8 cellular contexts compared by ENCODE assay signal in genomic region chr1:31413405-31414005, GRCh38. TPM values are rescaled to one million over a fixed set of nuclear protein-coding genes. Genes with fewer than 3 reads are reported as not detected.
DNase-seq lines count a peak whose midpoint lies in the region; ATAC-seq and TF ChIP-seq lines count a peak whose summit lies in the region.

No MANE protein-coding gene starts in this region.

- H3K4me3 ChIP-seq in DND-41 (ENCODE audit: low read depth in 1 of 2, low read length in 2 of 2): peak overlapping the region in 1 of 2 experiments; percentile 40; a peak in 2 of 4 replicates
- H3K4me3 ChIP-seq in SK-N-MC: peak overlapping the region; percentile 80
- H3K4me3 ChIP-seq in duodenal mucosa (ENCODE audit: low read depth in 1 of 2, low read length in 2 of 2): peak overlapping the region; percentile 82 to 90
- H3K4me3 ChIP-seq in lung: peak overlapping the region; percentile 57
- H3K4me3 ChIP-seq in thymus (ENCODE audit: low read length): peak overlapping the region; percentile 62

- peak overlapping the region; percentile 47; the same call in 1 of the 2 replicates for H3K9ac ChIP-seq in DND-41 (ENCODE audit: low read depth, low read length)
- H3K9ac ChIP-seq in SK-N-MC (ENCODE audit: insufficient read length): peak overlapping the region; percentile 60
- H3K9ac ChIP-seq in duodenal mucosa (ENCODE audit: low read depth in 1 of 2, low read length in 2 of 2): peak overlapping the region; percentile 69 to 90

- H3K27me3 ChIP-seq in DND-41 (ENCODE audit: insufficient read depth, low read length, poor library complexity) (peaks cover 40% of the 10 kb centered on the region), duodenal mucosa (ENCODE audit: control insufficient read depth in 1 of 2, insufficient read depth in 2 of 2, low read length in 2 of 2) (peaks cover 0 to 23% of the 10 kb centered on the region in 2 donors), lung (ENCODE audit: control insufficient read depth, insufficient read depth) (no peaks in the 10 kb centered on the region), thymus (ENCODE audit: control insufficient read depth, insufficient read depth) (peaks cover 39% of the 10 kb centered on the region)

- 0 out of 2 replicates have a peak overlapping the region, but pooled peaks have one; percentile 40 for H2AFZ ChIP-seq in DND-41 (ENCODE audit: low read depth, low read length)

- H3K9me3 ChIP-seq in DND-41 (ENCODE audit: insufficient read depth, low read length, severe bottlenecking): no peaks in the 10 kb centered on the region
- no peaks in the 10 kb centered on the region for H3K9me3 ChIP-seq in SK-N-MC (ENCODE audit: low read depth, low read length)
- no peaks in the 10 kb centered on the region for H3K9me3 ChIP-seq in duodenal mucosa (ENCODE audit: control insufficient read depth in 1 of 2, low read length in 2 of 2)
- peaks cover 0 to 2% of the 10 kb centered on the region in 2 donors for H3K9me3 ChIP-seq in lung (ENCODE audit: control insufficient read depth in 2 of 2, insufficient read depth in 1 of 2, low read length in 1 of 2)
- no peaks in the 10 kb centered on the region for H3K9me3 ChIP-seq in thymus (ENCODE audit: control insufficient read depth)

- H3K27ac ChIP-seq in DND-41 (ENCODE audit: low read length) (no peak overlapping the region), SK-N-MC (no peak overlapping the region), duodenal mucosa (ENCODE audit: low read depth, low read length) (peak overlapping the region; percentile 83), lung (ENCODE audit: low read depth in 1 of 2, low read length in 1 of 2) (peak overlapping the region; percentile 79 to 82), thymus (ENCODE audit: low read depth) (peak overlapping the region; percentile 69)

- H3K4me2 ChIP-seq in DND-41 (ENCODE audit: insufficient read depth, low read length): peak overlapping the region; percentile 67

- no peaks in the 10 kb centered on the region for H3K79me2 ChIP-seq in DND-41 (ENCODE audit: insufficient read depth, low read length)

- no peaks in the 10 kb centered on the region for H4K20me1 ChIP-seq in DND-41 (ENCODE audit: insufficient read depth, low read length)

- ATAC-seq in DND-41 (ENCODE audit: insufficient read depth, low read depth) (peak; percentile 52; the same call in 2 of the 3 replicates), HG03135 (IDR thresholded peaks at IDR 0.05; ENCODE audit: unreplicated experiment) (peak; percentile 24), lung (ENCODE audit: insufficient read depth, low FRiP score) (peak; percentile 76)

- WGBS in lung, 2 donors: 0 to 1% methylated on average over 53 to 56 of the region's 56 CpGs
- WGBS in thymus: under 1% methylated on average over 56 of the region's 56 CpGs

- H3K36me3 ChIP-seq in DND-41 (ENCODE audit: insufficient read depth, low read length) (no peaks in the 10 kb centered on the region), SK-N-MC (ENCODE audit: insufficient read depth, low read length) (no peaks in the 10 kb centered on the region), duodenal mucosa (ENCODE audit: control insufficient read depth in 1 of 2, insufficient read depth in 2 of 2, low read length in 2 of 2) (peaks cover 3 to 5% of the 10 kb centered on the region in 2 donors), lung (ENCODE audit: control insufficient read depth in 2 of 2, insufficient read depth in 2 of 2, low read length in 2 of 2) (no peaks in the 10 kb centered on the region), thymus (ENCODE audit: control insufficient read depth, insufficient read depth) (no peaks in the 10 kb centered on the region)

- TF ChIP-seq CTCF in DND-41 (IDR thresholded peaks at IDR 0.05; ENCODE audit: borderline replicate concordance, extremely low read depth, low read length, poor library complexity, severe bottlenecking) (no peak), lung (IDR thresholded peaks at IDR 0.05; ENCODE audit: control extremely low read depth, extremely low read depth) (no peak)

- peaks cover 12% of the 10 kb centered on the region for H3K4me1 ChIP-seq in DND-41 (ENCODE audit: insufficient read depth, low read length)
- H3K4me1 ChIP-seq in duodenal mucosa (ENCODE audit: control insufficient read depth in 1 of 2, insufficient read depth in 2 of 2, low read length in 2 of 2): peaks cover 12 to 26% of the 10 kb centered on the region in 2 donors
- peaks cover 0 to 6% of the 10 kb centered on the region in 2 donors for H3K4me1 ChIP-seq in lung (ENCODE audit: control insufficient read depth in 2 of 2, insufficient read depth in 2 of 2, low read length in 2 of 2)
- H3K4me1 ChIP-seq in thymus (ENCODE audit: control insufficient read depth, insufficient read depth, low read length): peaks cover 2% of the 10 kb centered on the region

- DNase-seq in DND-41: no peak
- no peak for DNase-seq in SK-N-MC (ENCODE audit: low read depth, low spot score)
- peak; percentile 80 for DNase-seq in lung (ENCODE audit: low spot score)
- no peak for DNase-seq in medulla oblongata (ENCODE audit: extremely low spot score)
- DNase-seq in effector CD4-positive, alpha-beta T cell: no peak

RNA-seq across cellular contexts. Expression of gene SERINC2, which starts 0.5 kb away (rescaled TPM):
- total RNA-seq in lung: 10 to 100 TPM in 1 of 2 donors, 1 to 10 TPM in 1; 6.1 to 55.4 TPM
- polyA plus RNA-seq in lung (10 to 100 TPM; 22.3 to 59.1 TPM), thymus (15.6 TPM)

RNA-seq across cellular contexts. Expression of gene FABP3, which starts 40.6 kb away (rescaled TPM):
- total RNA-seq in lung: 10 to 100 TPM in 1 of 2 donors, 1 to 10 TPM in 1; 7.5 to 19.1 TPM
- polyA plus RNA-seq in lung (10 to 100 TPM in 1 of 2 donors, 1 to 10 TPM in 1; 1.7 to 39.8 TPM), thymus (31.9 TPM)

Comparison
In these comparisons a context has a peak if more than half of its experiments do, and no peak if none do; other contexts are left out.
1. ATAC-seq: peak in every context shown above with its lines; median percentile 76 in lung; 52 in DND-41; 24 in HG03135.
2. H3K27ac ChIP-seq: peak in duodenal mucosa (single experiment), lung (2 of 2) and thymus (single experiment); none in DND-41 (single experiment) and SK-N-MC (single experiment).
3. Peak in every context shown above with its lines, with median percentiles within 50 percentile points of each other: H3K9ac ChIP-seq.